In genomic region chr13:65977525-65977924, GRCh38 we compare ENCODE assay signal across 11 cellular contexts.
"Had no signal": no experiment of that assay in that cellular context is flagged by ENCODE, and none has a peak within 500 bp of the region (broad histone marks: within the 10 kb centered on the region; RNA-seq: fewer than 3 reads in every experiment).

No MANE protein-coding gene starts in this region.

- H3K9me3 ChIP-seq: adrenal gland, ascending aorta, body of pancreas, breast epithelium had no signal

- H3K27ac ChIP-seq: adrenal gland, ascending aorta, body of pancreas, brain microvascular endothelial cell, breast epithelium, cardiac muscle cell had no signal

- H3K36me3 ChIP-seq: adrenal gland, ascending aorta, brain microvascular endothelial cell, breast epithelium, cardiac muscle cell had no signal

- H3K4me3 ChIP-seq: adrenal gland, ascending aorta, body of pancreas, breast epithelium, cardiac muscle cell had no signal

- ATAC-seq: activated naive CD4-positive, alpha-beta T cell treated with anti-CD3 and anti-CD28 coated beads, Interleukin-2, amount 50 U/mL, for 72 hours; activated naive CD8-positive, alpha-beta T cell treated with anti-CD3 and anti-CD28 coated beads, Interleukin-2, amount 50 U/mL, for 24 hours; activated T-cell treated with anti-CD3 and anti-CD28 coated beads, Interleukin-2, amount 50 U/mL, for 4 hours; activated T-cell treated with anti-CD3 and anti-CD28 coated beads, Interleukin-2, amount 50 U/mL, for 72 hours; activated T-helper 17 cell treated with anti-CD3 and anti-CD28 coated beads, Interleukin-2, amount 50 U/mL, for 72 hours; body of pancreas had no signal

- H3K4me1 ChIP-seq: adrenal gland, ascending aorta, body of pancreas, breast epithelium had no signal
